Comparison of ENCODE assay signal across 9 cellular contexts in the genomic region with DNA sequence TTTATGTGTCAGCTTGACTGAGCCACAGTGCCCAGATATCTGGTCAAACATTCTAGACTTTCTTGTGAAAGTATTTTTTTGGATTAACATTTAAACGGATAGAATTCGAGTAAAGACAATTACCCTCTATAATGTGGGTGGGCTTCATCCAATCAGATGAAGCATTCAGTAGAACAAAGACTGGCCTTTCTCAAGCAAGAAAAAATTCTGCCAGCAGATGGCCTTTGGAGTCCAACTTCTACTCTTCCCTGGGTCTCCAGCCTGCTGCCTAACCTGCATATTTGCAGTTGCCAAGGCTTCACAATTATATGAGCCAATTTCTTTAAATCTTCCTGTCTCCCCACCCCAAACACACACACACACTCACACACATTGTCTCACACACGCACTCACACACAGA.
A peak's percentile ranks its signal among the peaks of the same experiment; 100 is the strongest.
DNase-seq lines count a peak whose midpoint lies in the region; ATAC-seq and TF ChIP-seq lines count a peak whose summit lies in the region.
"Had no signal": no experiment of that assay in that cellular context is flagged by ENCODE, and none has a peak within 500 bp of the region (broad histone marks: within the 10 kb centered on the region; RNA-seq: fewer than 3 reads in every experiment).

No MANE protein-coding gene starts in this region.

- in situ Hi-C loops in ACHN (cut with HindIII; ENCODE audit: low pct_ligation_motif_present, low pct_unique_long_range_greater_than_20kb, low sequenced_read_pairs): no loop called here

- H3K27me3 Mint-ChIP-seq in chondrocyte (ENCODE audit: low read depth): peaks cover 9% of the 10 kb centered on the region

- H3K4me1 Mint-ChIP-seq in chondrocyte (ENCODE audit: low read depth): no peaks in the 10 kb centered on the region

- H3K4me3 Mint-ChIP-seq in chondrocyte (ENCODE audit: unreplicated experiment): no peak overlapping the region

- H3K4me3 ChIP-seq in GM12864 (ENCODE audit: low read depth, low read length): no peak overlapping the region

- TF ChIP-seq CTCF in GM12864 (IDR thresholded peaks at IDR 0.05; ENCODE audit: low read depth, low read length, missing control alignments): peak; percentile 36
- peak; percentile 65 for TF ChIP-seq CTCF in chondrocyte (IDR thresholded peaks at IDR 0.05)

- ATAC-seq in HG03095 (IDR thresholded peaks at IDR 0.05; ENCODE audit: unreplicated experiment) (no peak), HG03571 (IDR thresholded peaks at IDR 0.05; ENCODE audit: unreplicated experiment) (no peak)

- peak; percentile 43 for DNase-seq in ACHN
- DNase-seq in GM12864 (ENCODE audit: low read depth): no peak
- peak; percentile 66 for DNase-seq in NCI-H2196 (lab: John Stamatoyannopoulos, UW; ENCODE audit: unreplicated experiment)
- no peak for DNase-seq in chondrocyte (ENCODE audit: low spot score)
- no peak for DNase-seq in occipital lobe (lab: John Stamatoyannopoulos, UW)
- no peak for DNase-seq in mucosa of gallbladder (ENCODE audit: low spot score)
- DNase-seq: IMR-90 had no signal

- H3K36me3 Mint-ChIP-seq in chondrocyte (ENCODE audit: low read depth): no peaks in the 10 kb centered on the region

- no peaks in the 10 kb centered on the region for H3K9me3 Mint-ChIP-seq in chondrocyte (ENCODE audit: low read depth)

- H3K27ac Mint-ChIP-seq in chondrocyte (ENCODE audit: unreplicated experiment): no peak overlapping the region

Comparison
In these comparisons a context has a peak if more than half of its experiments do, and no peak if none do; other contexts are left out.
1. DNase-seq: peak in ACHN (single experiment) and NCI-H2196 (single experiment); none in GM12864 (single experiment), chondrocyte (single experiment), occipital lobe (single experiment) and mucosa of gallbladder (single experiment).